17 cellular contexts compared by ENCODE assay signal in genomic region chr20:49104365-49104648, GRCh38. TPM values are rescaled to one million over a fixed set of nuclear protein-coding genes. Genes with fewer than 3 reads are reported as not detected.
DNase-seq lines count a peak whose midpoint lies in the region; ATAC-seq and TF ChIP-seq lines count a peak whose summit lies in the region.
"Had no signal": no experiment of that assay in that cellular context is flagged by ENCODE, and none has a peak within 500 bp of the region (broad histone marks: within the 10 kb centered on the region; RNA-seq: fewer than 3 reads in every experiment).

No MANE protein-coding gene starts in this region.

- no peak overlapping the region for H3K27ac ChIP-seq in HEK293 (ENCODE audit: extremely low read depth, low read depth, low read length)
- no peak overlapping the region for H3K27ac ChIP-seq in WERI-Rb-1

- no peaks in the 10 kb centered on the region for H3K9me3 Mint-ChIP-seq in memory B cell
- no peaks in the 10 kb centered on the region for H3K9me3 Mint-ChIP-seq in type B pancreatic cell
- H3K9me3 Mint-ChIP-seq: activated CD4-positive, alpha-beta memory T cell treated with anti-CD3 and anti-CD28 coated beads, Interleukin-2, amount 10 ng/mL, durations not matched to agents 7 days and 5 days; effector memory CD8-positive, alpha-beta T cell; naive thymus-derived CD4-positive, alpha-beta T cell; T-cell had no signal

- POLR2A ChIA-PET in HEK293 (lab: Yijun Ruan, JAX) = interaction anchor here (1.8 kb wide), 1 partner anchor 58 kb away, joined by 4 read pairs; the partner anchor contains the start of gene CSE1L

- TF ChIP-seq CTCF in HEK293 (tag by site-specific recombination; IDR thresholded peaks at IDR 0.05) = no peak
- TF ChIP-seq CTCF in WERI-Rb-1 (IDR thresholded peaks at IDR 0.05; ENCODE audit: low read depth, low read length) = no peak
- no peak for TF ChIP-seq CTCF in type B pancreatic cell (conservative IDR thresholded peaks at IDR 0.05)

- H3K27ac Mint-ChIP-seq in memory B cell (peak overlapping the region; percentile 50), type B pancreatic cell (no peak overlapping the region)
- H3K27ac Mint-ChIP-seq: activated CD4-positive, alpha-beta memory T cell treated with anti-CD3 and anti-CD28 coated beads, Interleukin-2, amount 10 ng/mL, durations not matched to agents 7 days and 5 days had no signal

- ATAC-seq in memory B cell (ENCODE audit: low read depth) = no peak
- ATAC-seq in HG03175 (IDR thresholded peaks at IDR 0.05; ENCODE audit: unreplicated experiment) = no peak
- ATAC-seq: naive thymus-derived CD4-positive, alpha-beta T cell; Right ventricle myocardium inferior; T-cell had no signal

- H3K4me3 Mint-ChIP-seq in memory B cell (no peak overlapping the region), type B pancreatic cell (no peak overlapping the region)
- H3K4me3 Mint-ChIP-seq: activated CD4-positive, alpha-beta memory T cell treated with anti-CD3 and anti-CD28 coated beads, Interleukin-2, amount 10 ng/mL, durations not matched to agents 7 days and 5 days; effector memory CD8-positive, alpha-beta T cell; naive thymus-derived CD4-positive, alpha-beta T cell; T-cell had no signal

- H3K4me1 ChIP-seq in HEK293 (ENCODE audit: control insufficient read depth, insufficient read depth, low read length) = no peaks in the 10 kb centered on the region

- H3K9me3 ChIP-seq in HEK293 (ENCODE audit: control insufficient read depth, insufficient read depth, low read depth, low read length) (no peaks in the 10 kb centered on the region), WERI-Rb-1 (ENCODE audit: severe bottlenecking) (no peaks in the 10 kb centered on the region)

- CTCF ChIA-PET in HEK293 (lab: Yijun Ruan, JAX) = interaction anchor here (1.0 to 1.6 kb wide), 2 partner anchors 35 to 112 kb away, joined by 3 to 4 read pairs; no protein-coding TSS in a partner anchor

- H3K4me3 ChIP-seq in HEK293 (ENCODE audit: low read depth, low read length) (no peak overlapping the region), WERI-Rb-1 (ENCODE audit: low read depth, low read length) (no peak overlapping the region)

- H3K36me3 ChIP-seq in HEK293 (ENCODE audit: control insufficient read depth in 2 of 2, insufficient read depth in 1 of 2, low read length in 2 of 2) = peaks cover 27 to 52% of the 10 kb centered on the region in 2 experiments
- H3K36me3 ChIP-seq in WERI-Rb-1 = peaks cover 61% of the 10 kb centered on the region

- H3K27me3 ChIP-seq in WERI-Rb-1 (ENCODE audit: insufficient read depth, low read depth, severe bottlenecking) = no peaks in the 10 kb centered on the region

- H3K36me3 Mint-ChIP-seq in memory B cell = peaks cover 14% of the 10 kb centered on the region
- H3K36me3 Mint-ChIP-seq in type B pancreatic cell = peaks cover 36% of the 10 kb centered on the region

- H3K4me1 Mint-ChIP-seq in memory B cell (peaks cover 17% of the 10 kb centered on the region), type B pancreatic cell (ENCODE audit: unreplicated experiment) (no peaks in the 10 kb centered on the region)

- peak; percentile 37 for DNase-seq in ELF-1 (ENCODE audit: low read depth, low spot score)
- DNase-seq in WERI-Rb-1 = peak; percentile 20
- no peak for DNase-seq in memory B cell (ENCODE audit: low spot score in 2 of 2)
- DNase-seq in activated CD8-positive, alpha-beta memory T cell treated with anti-CD3 and anti-CD28 coated beads, Interleukin-2, amount 50 U/mL, for 4 hours = no peak
- DNase-seq in type B pancreatic cell (ENCODE audit: extremely low spot score, unreplicated experiment) = no peak
- DNase-seq in germinal center (ENCODE audit: low spot score) = no peak
- DNase-seq: activated CD4-positive, alpha-beta memory T cell treated with anti-CD3 and anti-CD28 coated beads, Interleukin-2, amount 10 ng/mL, durations not matched to agents 7 days and 5 days; COR-L47; effector memory CD8-positive, alpha-beta T cell; naive thymus-derived CD4-positive, alpha-beta T cell; NCI-H1417 treated with DMSO at 0.1 percent for 48 hours; NCI-H446 treated with DMSO at 0.1 percent for 48 hours; stimulated activated CD8-positive, alpha-beta memory T cell treated with anti-CD3 and anti-CD28 coated beads, Interleukin-4, amount 100 ng/mL, for 48 hours; T-cell had no signal

- H3K27me3 Mint-ChIP-seq in memory B cell (no peaks in the 10 kb centered on the region), type B pancreatic cell (no peaks in the 10 kb centered on the region)
- H3K27me3 Mint-ChIP-seq: activated CD4-positive, alpha-beta memory T cell treated with anti-CD3 and anti-CD28 coated beads, Interleukin-2, amount 10 ng/mL, durations not matched to agents 7 days and 5 days; effector memory CD8-positive, alpha-beta T cell; naive thymus-derived CD4-positive, alpha-beta T cell; T-cell had no signal

TF ChIP-seq in HEK293, 187 proteins besides CTCF, POLR2A, EP300 and RAD21:
- TF ChIP-seq ZNF274 (IDR thresholded peaks at IDR 0.05; ENCODE audit: low read length) (no peak), ZNF274 (tag by site-specific recombination; IDR thresholded peaks at IDR 0.05; ENCODE audit: borderline replicate concordance) (no peak), IKZF3 (tag by site-specific recombination; IDR thresholded peaks at IDR 0.05) (peak; percentile 32; the same call in 1 of the 2 replicates), KLF9 (tag by site-specific recombination; IDR thresholded peaks at IDR 0.05; ENCODE audit: low read depth) (0 out of 2 replicates have a peak, but pooled peaks have one; percentile 7), ZNF133 (tag by site-specific recombination; IDR thresholded peaks at IDR 0.05) (no peak), ZNF791 (tag by site-specific recombination; IDR thresholded peaks at IDR 0.05) (no peak), GLIS1 (tag by site-specific recombination; IDR thresholded peaks at IDR 0.05) (0 out of 2 replicates have a peak, but pooled peaks have one; percentile 1), ZNF488 (tag by site-specific recombination; IDR thresholded peaks at IDR 0.05) (no peak), RBAK (tag by site-specific recombination; IDR thresholded peaks at IDR 0.05) (no peak), ZSCAN30 (tag by site-specific recombination; IDR thresholded peaks at IDR 0.05) (no peak), ZNF600 (tag by site-specific recombination; IDR thresholded peaks at IDR 0.05) (peak; percentile 66; the same call in 1 of the 2 replicates), ZNF266 (tag by site-specific recombination; IDR thresholded peaks at IDR 0.05; ENCODE audit: low read depth) (no peak)

RNA-seq across cellular contexts. Expression of gene CSE1L, which starts 58.2 kb away (rescaled TPM):
- total RNA-seq in type B pancreatic cell (ENCODE audit: low replicate concordance) = 78.1 and 111 TPM in 2 replicates

Comparison
In these comparisons a context has a peak if more than half of its experiments do, and no peak if none do; other contexts are left out.
1. DNase-seq: peak in ELF-1 (single experiment) and WERI-Rb-1 (single experiment); none in memory B cell (0 of 2), activated CD8-positive, alpha-beta memory T cell treated with anti-CD3 and anti-CD28 coated beads, Interleukin-2, amount 50 U/mL, for 4 hours (single experiment), type B pancreatic cell (single experiment) and germinal center (single experiment).